In genomic region chr22:46011627-46012181, GRCh38 we compare ENCODE assay signal across 15 cellular contexts. TPM values are rescaled to one million over a fixed set of nuclear protein-coding genes. Genes with fewer than 3 reads are reported as not detected.
A peak's percentile ranks its signal among the peaks of the same experiment; 100 is the strongest.
DNase-seq lines count a peak whose midpoint lies in the region; ATAC-seq and TF ChIP-seq lines count a peak whose summit lies in the region.
"Had no signal": no experiment of that assay in that cellular context is flagged by ENCODE, and none has a peak within 500 bp of the region (broad histone marks: within the 10 kb centered on the region; RNA-seq: fewer than 3 reads in every experiment).

No MANE protein-coding gene starts in this region.

- DNase-seq in hepatic stellate cell (ENCODE audit: low spot score) (peak; percentile 51), psoas muscle (peak; percentile 15 to 48), dermis blood vessel endothelial cell (no peak), NCI-H1048 (lab: John Stamatoyannopoulos, UW) (no peak), Calu3 (no peak)
- DNase-seq: activated naive CD4-positive, alpha-beta T cell treated with anti-CD3 and anti-CD28 coated beads, Interleukin-2, amount 10 ng/mL, durations not matched to agents 7 days and 5 days; effector CD8-positive, alpha-beta T cell; EL; NCI-H146; stimulated activated CD4-positive, alpha-beta T cell treated with anti-CD3 and anti-CD28 coated beads, Interleukin-2, amount 100 ng/mL, for 24 hours; SW 1271 had no signal

- no TSS peak for BruUV-seq in Calu3 (replicated peaks; lab: Mats Ljungman, UMichigan)

- TF ChIP-seq CTCF in psoas muscle (IDR thresholded peaks at IDR 0.05) (no peak), Calu3 (IDR thresholded peaks at IDR 0.05; ENCODE audit: unreplicated experiment) (no peak)

- peaks cover 0 to 8% (median 0%) of the 10 kb centered on the region in 11 experiments; a peak in 5 of 22 replicates for H3K27me3 ChIP-seq in BLaER1 treated with 17β-estradiol and CSF1 and Interleukin-3, amounts not matched to agents 10 nM and 100 nM
- no peaks in the 10 kb centered on the region for H3K27me3 ChIP-seq in psoas muscle (ENCODE audit: insufficient read depth in 3 of 3, low read length in 2 of 3)

- H4K20me1 ChIP-seq in BLaER1 treated with 17β-estradiol and CSF1 and Interleukin-3, amounts not matched to agents 10 nM and 100 nM, result no peaks in the 10 kb centered on the region

- H3K4me3 Mint-ChIP-seq in Calu3 (ENCODE audit: low read depth, unreplicated experiment), result no peak overlapping the region
- H3K4me3 Mint-ChIP-seq: activated naive CD4-positive, alpha-beta T cell treated with anti-CD3 and anti-CD28 coated beads, Interleukin-2, amount 10 ng/mL, durations not matched to agents 7 days and 5 days had no signal

- no peak overlapping the region for H3K4me3 ChIP-seq in BLaER1 treated with 17β-estradiol and CSF1 and Interleukin-3, amounts not matched to agents 10 nM and 100 nM
- H3K4me3 ChIP-seq in psoas muscle, result no peak overlapping the region

- H3K9ac ChIP-seq in BLaER1 treated with 17β-estradiol and CSF1 and Interleukin-3, amounts not matched to agents 10 nM and 100 nM, result peak overlapping the region in 5 of 11 experiments; percentile 15 to 80 (median 30); a peak in 4 of 22 replicates

- no peaks in the 10 kb centered on the region for H3K9me3 Mint-ChIP-seq in Calu3 (ENCODE audit: low read depth, unreplicated experiment)

- CTCF ChIA-PET in Calu3 (lab: Charles Lee), result interaction anchor here (2.8 kb wide), 1 partner anchor 25 kb away, joined by 20 read pairs; no protein-coding TSS in a partner anchor

- intact Hi-C loops in psoas muscle (cut with DNase I), result loop anchor here in 1 of 2 donors (5.0 kb wide), 1 partner anchor 301 kb away; no protein-coding TSS in a partner anchor
- intact Hi-C loops in Calu3 (cut with micrococcal nuclease; ENCODE audit: unreplicated experiment), result no loop called here

- ATAC-seq in psoas muscle (no peak), GM21528 (IDR thresholded peaks at IDR 0.05; ENCODE audit: low FRiP score, unreplicated experiment) (no peak)

- H3K4me1 Mint-ChIP-seq in Calu3 (ENCODE audit: low read depth, unreplicated experiment), result peaks cover 11% of the 10 kb centered on the region

- peak overlapping the region in 9 of 11 experiments; percentile 91 to 100 (median 97); a peak in 12 of 22 replicates for H3K4me2 ChIP-seq in BLaER1 treated with 17β-estradiol and CSF1 and Interleukin-3, amounts not matched to agents 10 nM and 100 nM

- peaks cover 41 to 66% (median 59%) of the 10 kb centered on the region in 10 experiments for H3K4me1 ChIP-seq in BLaER1 treated with 17β-estradiol and CSF1 and Interleukin-3, amounts not matched to agents 10 nM and 100 nM
- H3K4me1 ChIP-seq in psoas muscle, result peaks cover 34% of the 10 kb centered on the region

- 64 to 81% (median 66%) methylated on average over 18 of the region's 18 CpGs for WGBS in psoas muscle, 3 donors

- no peak overlapping the region for H3K27ac Mint-ChIP-seq in Calu3 (ENCODE audit: unreplicated experiment)
- H3K27ac Mint-ChIP-seq: activated naive CD4-positive, alpha-beta T cell treated with anti-CD3 and anti-CD28 coated beads, Interleukin-2, amount 10 ng/mL, durations not matched to agents 7 days and 5 days had no signal

- H3K36me3 ChIP-seq in BLaER1 treated with 17β-estradiol and CSF1 and Interleukin-3, amounts not matched to agents 10 nM and 100 nM, result no peaks in the 10 kb centered on the region
- H3K36me3 ChIP-seq in psoas muscle (ENCODE audit: insufficient read depth in 1 of 2, low read depth in 1 of 2), result no peaks in the 10 kb centered on the region

- peaks cover 40% of the 10 kb centered on the region for H3K36me3 Mint-ChIP-seq in Calu3 (ENCODE audit: insufficient read depth, unreplicated experiment)
- H3K36me3 Mint-ChIP-seq: activated naive CD4-positive, alpha-beta T cell treated with anti-CD3 and anti-CD28 coated beads, Interleukin-2, amount 10 ng/mL, durations not matched to agents 7 days and 5 days had no signal

- no peaks in the 10 kb centered on the region for H3K27me3 Mint-ChIP-seq in Calu3 (ENCODE audit: unreplicated experiment)

- H3K27ac ChIP-seq in BLaER1 treated with 17β-estradiol and CSF1 and Interleukin-3, amounts not matched to agents 10 nM and 100 nM, result peak overlapping the region in 1 of 11 experiments; percentile 75; a peak in 1 of 22 replicates
- H3K27ac ChIP-seq in angular gyrus (ENCODE audit: low read depth, low read length), result peak overlapping the region; percentile 92
- H3K27ac ChIP-seq in psoas muscle, result peak overlapping the region; percentile 19

- H3K9me3 ChIP-seq in BLaER1 treated with 17β-estradiol and CSF1 and Interleukin-3, amounts not matched to agents 10 nM and 100 nM (replicated peaks in 1 of 11), result peaks cover 0 to 17% (median 10%) of the 10 kb centered on the region in 11 experiments; a peak in 19 of 22 replicates
- peaks cover 7% of the 10 kb centered on the region for H3K9me3 ChIP-seq in psoas muscle

RNA-seq across cellular contexts. Expression of gene WNT7B, which starts 34.7 kb away (rescaled TPM):
- total RNA-seq in psoas muscle (not detected), dermis blood vessel endothelial cell (not detected in 2 replicates), Calu3 (2022) (97.0 and 100.0 TPM in 2 replicates)
- polyA plus RNA-seq in psoas muscle, result under 1 TPM in 1 of 3 donors, not detected in 2; 0.05 TPM
- total RNA-seq: subcutaneous adipose tissue had no signal

Comparison
In these comparisons a context has a peak if more than half of its experiments do, and no peak if none do; other contexts are left out.
1. DNase-seq: peak in hepatic stellate cell (single experiment) and psoas muscle (2 of 2); none in dermis blood vessel endothelial cell (single experiment), NCI-H1048 (single experiment) and Calu3 (single experiment).
2. RNA of gene WNT7B, which starts 34.7 kb away (total RNA-seq): 97.0 to 100.0 TPM in Calu3; not detected in psoas muscle and not detected in dermis blood vessel endothelial cell; every median in the first group is over 10 times any median in the second.